ENCODE assay signal across 15 cellular contexts in the genomic region with DNA sequence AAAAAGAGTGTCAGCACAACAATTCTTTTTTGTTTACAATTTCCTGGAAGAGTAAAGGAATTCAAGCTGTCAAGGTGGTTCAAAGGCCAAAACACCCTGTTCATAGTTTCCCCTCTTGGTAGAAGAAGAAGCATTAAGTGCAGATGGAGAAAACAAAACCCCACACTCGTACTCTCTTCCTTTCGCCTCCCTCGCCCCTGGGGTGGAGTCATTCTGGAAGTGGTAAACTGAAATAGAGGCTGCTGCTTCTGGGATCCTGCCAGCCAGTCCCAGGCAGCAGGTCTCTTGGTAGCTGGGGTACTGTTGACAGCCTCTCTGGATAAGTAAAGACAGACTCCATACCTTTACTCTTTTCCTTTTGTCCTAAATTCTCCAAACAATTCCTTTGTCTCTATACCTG.
DNase-seq lines count a peak whose midpoint lies in the region; ATAC-seq and TF ChIP-seq lines count a peak whose summit lies in the region.
"Had no signal": no experiment of that assay in that cellular context is flagged by ENCODE, and none has a peak within 500 bp of the region (broad histone marks: within the 10 kb centered on the region; RNA-seq: fewer than 3 reads in every experiment).

No MANE protein-coding gene starts in this region.

- no peaks in the 10 kb centered on the region for H3K27me3 ChIP-seq in CD8-positive, alpha-beta T cell (ENCODE audit: insufficient read depth, low read length)
- no peaks in the 10 kb centered on the region for H3K27me3 ChIP-seq in smooth muscle cell (ENCODE audit: low read depth)
- H3K27me3 ChIP-seq in Peyer's patch: no peaks in the 10 kb centered on the region
- H3K27me3 ChIP-seq in esophagus muscularis mucosa: no peaks in the 10 kb centered on the region
- H3K27me3 ChIP-seq: dorsolateral prefrontal cortex, sigmoid colon had no signal

- no peaks in the 10 kb centered on the region for H3K36me3 ChIP-seq in CD8-positive, alpha-beta T cell (ENCODE audit: insufficient read depth, low read length)
- H3K36me3 ChIP-seq in smooth muscle cell (ENCODE audit: low read depth): peaks cover 7% of the 10 kb centered on the region
- no peaks in the 10 kb centered on the region for H3K36me3 ChIP-seq in Peyer's patch
- H3K36me3 ChIP-seq in esophagus muscularis mucosa: no peaks in the 10 kb centered on the region
- H3K36me3 ChIP-seq: sigmoid colon had no signal

- CTCF ChIA-PET in CD8-positive, alpha-beta T cell (lab: Charles Lee): no interaction called here
- CTCF ChIA-PET in activated naive CD4-positive, alpha-beta T cell treated with anti-CD3 and anti-CD28 coated beads, Interleukin-2, amount 10 ng/mL, durations not matched to agents 7 days and 5 days (lab: Charles Lee): interaction anchor here (1.2 to 1.8 kb wide), 2 partner anchors 25 to 145 kb away, joined by 4 to 5 read pairs; no protein-coding TSS in a partner anchor

- intact Hi-C loops in CD8-positive, alpha-beta T cell (cut with DNase I, micrococcal nuclease): no loop called here
- intact Hi-C loops in esophagus muscularis mucosa (cut with DNase I): no loop called here

- WGBS in smooth muscle cell (ENCODE audit: low lambda C conversion rate): 68% methylated on average over 3 of the region's 3 CpGs
- WGBS in esophagus muscularis mucosa: 63% methylated on average over 3 of the region's 3 CpGs

- no peak for TF ChIP-seq EP300 in esophagus muscularis mucosa (IDR thresholded peaks at IDR 0.05)

- peak overlapping the region; percentile 80 for H3K27ac Mint-ChIP-seq in CD8-positive, alpha-beta T cell
- peak overlapping the region; percentile 93 for H3K27ac Mint-ChIP-seq in activated naive CD4-positive, alpha-beta T cell treated with anti-CD3 and anti-CD28 coated beads, Interleukin-2, amount 10 ng/mL, durations not matched to agents 7 days and 5 days
- H3K27ac Mint-ChIP-seq: HFFc6 had no signal

- H3K4me2 ChIP-seq in smooth muscle cell: peak overlapping the region; percentile 12

- H3F3A ChIP-seq in smooth muscle cell (ENCODE audit: low read depth): peaks cover 10% of the 10 kb centered on the region

- no peak overlapping the region for H3K9ac ChIP-seq in smooth muscle cell (ENCODE audit: low read depth)

- DNase-seq in CD8-positive, alpha-beta T cell: no peak
- DNase-seq in T follicular helper cell (ENCODE audit: low read depth) (peak; percentile 3), smooth muscle cell (lab: John Stamatoyannopoulos, UW; ENCODE audit: unreplicated experiment) (no peak), Peyer's patch (no peak), esophagus muscularis mucosa (ENCODE audit: extremely low spot score) (no peak), AG08396 (ENCODE audit: low spot score) (no peak)
- DNase-seq in activated naive CD4-positive, alpha-beta T cell treated with anti-CD3 and anti-CD28 coated beads, Interleukin-2, amount 10 ng/mL, durations not matched to agents 7 days and 5 days: peak; percentile 64
- DNase-seq: dorsolateral prefrontal cortex, foreskin melanocyte, HFFc6, NCI-H1694 treated with DMSO at 0.1 percent for 48 hours, sigmoid colon had no signal

- peaks cover 37% of the 10 kb centered on the region for H3K4me1 Mint-ChIP-seq in CD8-positive, alpha-beta T cell (ENCODE audit: low read depth)
- peaks cover 60% of the 10 kb centered on the region for H3K4me1 Mint-ChIP-seq in activated naive CD4-positive, alpha-beta T cell treated with anti-CD3 and anti-CD28 coated beads, Interleukin-2, amount 10 ng/mL, durations not matched to agents 7 days and 5 days

- no peak for ATAC-seq in CD8-positive, alpha-beta T cell
- ATAC-seq in SK-N-SH treated with all-trans-retinoic acid at 6 μM for 48 hours: no peak
- ATAC-seq: activated CD4-positive, CD25-positive, alpha-beta regulatory T cell treated with anti-CD3 and anti-CD28 coated beads, Interleukin-2, amount 50 U/mL, for 24 hours had no signal

- H3K4me3 Mint-ChIP-seq in CD8-positive, alpha-beta T cell: peak overlapping the region; percentile 45
- H3K4me3 Mint-ChIP-seq in activated naive CD4-positive, alpha-beta T cell treated with anti-CD3 and anti-CD28 coated beads, Interleukin-2, amount 10 ng/mL, durations not matched to agents 7 days and 5 days: peak overlapping the region; percentile 51
- H3K4me3 Mint-ChIP-seq: HFFc6 had no signal

- no peaks in the 10 kb centered on the region for H4K20me1 ChIP-seq in smooth muscle cell (ENCODE audit: low read depth)

- H3K9me3 Mint-ChIP-seq in CD8-positive, alpha-beta T cell: peaks cover 4% of the 10 kb centered on the region
- H3K9me3 Mint-ChIP-seq in activated naive CD4-positive, alpha-beta T cell treated with anti-CD3 and anti-CD28 coated beads, Interleukin-2, amount 10 ng/mL, durations not matched to agents 7 days and 5 days: peaks cover 11% of the 10 kb centered on the region

- H3K4me3 ChIP-seq in CD8-positive, alpha-beta T cell (ENCODE audit: low read depth, low read length): no peak overlapping the region
- H3K4me3 ChIP-seq in smooth muscle cell (no peak overlapping the region), Peyer's patch (no peak overlapping the region), esophagus muscularis mucosa (no peak overlapping the region)
- H3K4me3 ChIP-seq: dorsolateral prefrontal cortex, sigmoid colon, SK-N-MC had no signal

- POLR2A ChIA-PET in CD8-positive, alpha-beta T cell (lab: Charles Lee): no interaction called here

- H2AFZ ChIP-seq in smooth muscle cell (ENCODE audit: low read depth): peak overlapping the region; percentile 65

- H3K27ac ChIP-seq in CD8-positive, alpha-beta T cell (ENCODE audit: low read depth, low read length): no peak overlapping the region
- H3K27ac ChIP-seq in smooth muscle cell (ENCODE audit: low read depth) (no peak overlapping the region), Peyer's patch (peak overlapping the region in 1 of 4 donors; percentile 6), esophagus muscularis mucosa (replicated peaks in 1 of 4) (no peak overlapping the region)
- H3K27ac ChIP-seq: dorsolateral prefrontal cortex, sigmoid colon, SK-N-MC had no signal

- H3K27me3 Mint-ChIP-seq in CD8-positive, alpha-beta T cell (ENCODE audit: low read depth): no peaks in the 10 kb centered on the region
- no peaks in the 10 kb centered on the region for H3K27me3 Mint-ChIP-seq in activated naive CD4-positive, alpha-beta T cell treated with anti-CD3 and anti-CD28 coated beads, Interleukin-2, amount 10 ng/mL, durations not matched to agents 7 days and 5 days

- no peak for TF ChIP-seq CTCF in CD8-positive, alpha-beta T cell (IDR thresholded peaks at IDR 0.05)
- TF ChIP-seq CTCF in smooth muscle cell (IDR thresholded peaks at IDR 0.05; ENCODE audit: borderline replicate concordance, insufficient read depth, poor library complexity, severe bottlenecking) (no peak), Peyer's patch (IDR thresholded peaks at IDR 0.05) (no peak), esophagus muscularis mucosa (IDR thresholded peaks at IDR 0.05) (no peak)

- peaks cover 5% of the 10 kb centered on the region for H3K79me2 ChIP-seq in smooth muscle cell (ENCODE audit: low read depth)

- peaks cover 28% of the 10 kb centered on the region for H3K4me1 ChIP-seq in CD8-positive, alpha-beta T cell (ENCODE audit: insufficient read depth, low read length)
- H3K4me1 ChIP-seq in smooth muscle cell (ENCODE audit: low read depth): no peaks in the 10 kb centered on the region
- H3K4me1 ChIP-seq in Peyer's patch: no peaks in the 10 kb centered on the region
- H3K4me1 ChIP-seq in esophagus muscularis mucosa: peaks cover 0 to 21% (median 15%) of the 10 kb centered on the region in 4 donors

- TF ChIP-seq POLR2A in Peyer's patch (IDR thresholded peaks at IDR 0.05): no peak
- TF ChIP-seq POLR2A in esophagus muscularis mucosa (IDR thresholded peaks at IDR 0.05; ENCODE audit: low read depth): no peak

- H3K36me3 Mint-ChIP-seq in CD8-positive, alpha-beta T cell: no peaks in the 10 kb centered on the region
- peaks cover 51% of the 10 kb centered on the region for H3K36me3 Mint-ChIP-seq in activated naive CD4-positive, alpha-beta T cell treated with anti-CD3 and anti-CD28 coated beads, Interleukin-2, amount 10 ng/mL, durations not matched to agents 7 days and 5 days

- no peaks in the 10 kb centered on the region for H3K9me3 ChIP-seq in CD8-positive, alpha-beta T cell (ENCODE audit: low read length)
- no peaks in the 10 kb centered on the region for H3K9me3 ChIP-seq in smooth muscle cell (replicated peaks; ENCODE audit: low read depth)
- H3K9me3 ChIP-seq in Peyer's patch: no peaks in the 10 kb centered on the region
- no peaks in the 10 kb centered on the region for H3K9me3 ChIP-seq in esophagus muscularis mucosa
- H3K9me3 ChIP-seq: sigmoid colon had no signal

TF ChIP-seq in SK-N-SH treated with all-trans-retinoic acid at 6 μM for 48 hours, 23 proteins besides CTCF, POLR2A, EP300 and RAD21:
- no peak for TF ChIP-seq ARNTL (CRISPR knock-in tag; IDR thresholded peaks at IDR 0.05; ENCODE audit: borderline replicate concordance, low read depth)
- TF ChIP-seq, protein P1, sequence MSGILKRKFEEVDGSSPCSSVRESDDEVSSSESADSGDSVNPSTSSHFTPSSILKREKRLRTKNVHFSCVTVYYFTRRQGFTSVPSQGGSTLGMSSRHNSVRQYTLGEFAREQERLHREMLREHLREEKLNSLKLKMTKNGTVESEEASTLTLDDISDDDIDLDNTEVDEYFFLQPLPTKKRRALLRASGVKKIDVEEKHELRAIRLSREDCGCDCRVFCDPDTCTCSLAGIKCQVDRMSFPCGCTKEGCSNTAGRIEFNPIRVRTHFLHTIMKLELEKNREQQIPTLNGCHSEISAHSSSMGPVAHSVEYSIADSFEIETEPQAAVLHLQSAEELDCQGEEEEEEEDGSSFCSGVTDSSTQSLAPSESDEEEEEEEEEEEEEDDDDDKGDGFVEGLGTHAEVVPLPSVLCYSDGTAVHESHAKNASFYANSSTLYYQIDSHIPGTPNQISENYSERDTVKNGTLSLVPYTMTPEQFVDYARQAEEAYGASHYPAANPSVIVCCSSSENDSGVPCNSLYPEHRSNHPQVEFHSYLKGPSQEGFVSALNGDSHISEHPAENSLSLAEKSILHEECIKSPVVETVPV (CRISPR knock-in tag; IDR thresholded peaks at IDR 0.05): no peak
- TF ChIP-seq ZNF8 (CRISPR knock-in tag; IDR thresholded peaks at IDR 0.05): no peak
- no peak for TF ChIP-seq ZNF70 (CRISPR knock-in tag; IDR thresholded peaks at IDR 0.05)
- TF ChIP-seq CSDC2 (CRISPR knock-in tag; IDR thresholded peaks at IDR 0.05): no peak
- TF ChIP-seq RARB (CRISPR knock-in tag; IDR thresholded peaks at IDR 0.05): no peak
- TF ChIP-seq GLIS3 (CRISPR knock-in tag; IDR thresholded peaks at IDR 0.05): no peak
- no peak for TF ChIP-seq PPARA (CRISPR knock-in tag; IDR thresholded peaks at IDR 0.05; ENCODE audit: borderline replicate concordance)
- no peak for TF ChIP-seq OSR1 (CRISPR knock-in tag; IDR thresholded peaks at IDR 0.05)
- no peak for TF ChIP-seq ZFP3 (CRISPR knock-in tag; IDR thresholded peaks at IDR 0.05)
- TF ChIP-seq TCF4 (CRISPR knock-in tag; IDR thresholded peaks at IDR 0.05; ENCODE audit: borderline replicate concordance): no peak
- no peak for TF ChIP-seq ZFP30 (CRISPR knock-in tag; IDR thresholded peaks at IDR 0.05)
- TF ChIP-seq TOX (CRISPR knock-in tag; IDR thresholded peaks at IDR 0.05; ENCODE audit: borderline replicate concordance): no peak
TF ChIP-seq in SK-N-SH treated with all-trans-retinoic acid at 6 μM for 48 hours: peak in this region for 0.

Comparison
In these comparisons a context has a peak if more than half of its experiments do, and no peak if none do; other contexts are left out.
1. DNase-seq: peak in T follicular helper cell (single experiment) and activated naive CD4-positive, alpha-beta T cell treated with anti-CD3 and anti-CD28 coated beads, Interleukin-2, amount 10 ng/mL, durations not matched to agents 7 days and 5 days (single experiment); none in CD8-positive, alpha-beta T cell (0 of 7), smooth muscle cell (single experiment), Peyer's patch (0 of 3), esophagus muscularis mucosa (single experiment) and AG08396 (single experiment).